In the genomic region with DNA sequence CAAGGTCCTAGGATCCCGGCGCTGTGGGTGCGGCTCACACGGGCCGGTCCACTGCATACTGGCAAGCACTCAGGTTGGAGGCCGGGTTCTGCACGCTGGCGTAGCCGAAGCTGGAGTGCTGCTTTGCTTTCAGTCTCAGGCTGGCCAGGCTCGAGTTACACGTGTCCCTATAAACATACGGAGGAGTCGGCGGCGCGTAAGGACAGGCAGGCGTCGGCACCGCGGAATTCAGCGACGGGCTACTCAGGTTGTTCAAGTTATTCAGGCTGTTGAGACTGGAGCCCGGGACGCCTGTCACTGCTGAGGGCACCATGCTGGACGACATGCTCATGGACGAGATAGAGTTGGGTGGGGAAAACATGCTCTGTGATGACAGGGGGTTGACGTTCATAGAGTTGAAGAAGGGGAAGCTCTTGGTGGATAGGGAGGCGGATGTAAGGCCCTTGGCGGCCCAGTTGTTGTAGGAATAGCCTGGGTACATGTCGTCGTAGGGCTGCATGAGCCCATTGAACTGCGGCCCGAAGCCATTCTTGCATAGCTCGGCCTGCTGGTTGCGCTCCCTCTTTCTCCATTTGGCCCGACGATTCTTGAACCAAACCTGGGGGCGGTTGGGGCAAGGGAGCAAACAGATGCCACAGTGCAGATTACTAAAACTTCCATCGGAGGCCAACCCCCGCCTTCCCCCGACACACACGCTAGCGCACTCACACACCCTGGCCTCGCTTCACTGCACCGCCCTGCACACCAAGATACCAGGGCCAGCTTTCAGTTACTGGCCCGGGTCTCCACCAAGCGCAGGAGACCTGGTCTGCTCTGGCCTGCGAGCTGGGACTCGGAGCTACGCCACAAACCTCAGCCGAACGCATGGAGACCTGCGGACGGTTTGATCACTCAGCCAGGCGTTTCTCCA, we compare ENCODE assay signal across 13 cellular contexts. TPM values are rescaled to one million over a fixed set of nuclear protein-coding genes. Genes with fewer than 3 reads are reported as not detected.
A peak's percentile ranks its signal among the peaks of the same experiment; 100 is the strongest.
DNase-seq lines count a peak whose midpoint lies in the region; ATAC-seq, FAIRE-seq and TF ChIP-seq lines count a peak whose summit lies in the region.
"Had no signal": no experiment of that assay in that cellular context is flagged by ENCODE, and none has a peak within 500 bp of the region (broad histone marks: within the 10 kb centered on the region; RNA-seq: fewer than 3 reads in every experiment).

No MANE protein-coding gene starts in this region.

- H3K36me3 ChIP-seq in skeletal muscle satellite cell (ENCODE audit: insufficient read depth, low read length), result peaks cover 19% of the 10 kb centered on the region

- H3K4me2 ChIP-seq in skeletal muscle satellite cell (ENCODE audit: low read length), result peak overlapping the region; percentile 92

- H3K36me3 Mint-ChIP-seq in activated CD4-positive, alpha-beta T cell treated with anti-CD3 and anti-CD28 coated beads, Interleukin-2, amount 10 ng/mL, durations not matched to agents 7 days and 5 days (ENCODE audit: low read depth), result peaks cover 8% of the 10 kb centered on the region
- peaks cover 7% of the 10 kb centered on the region for H3K36me3 Mint-ChIP-seq in activated CD4-positive, alpha-beta T cell treated with anti-CD3 and anti-CD28 coated beads for 36 hours (ENCODE audit: low read depth)
- no peaks in the 10 kb centered on the region for H3K36me3 Mint-ChIP-seq in WTC11

- no peaks in the 10 kb centered on the region for H3K9me3 ChIP-seq in skeletal muscle satellite cell (replicated peaks; ENCODE audit: low read length)

- peaks cover 19% of the 10 kb centered on the region for H3K4me1 ChIP-seq in skeletal muscle satellite cell (ENCODE audit: control insufficient read depth, insufficient read depth, low read length)

- peak overlapping the region; percentile 81 for H3K9ac ChIP-seq in skeletal muscle satellite cell (ENCODE audit: low read depth, low read length)

- H3K4me1 Mint-ChIP-seq in activated CD4-positive, alpha-beta T cell treated with anti-CD3 and anti-CD28 coated beads, Interleukin-2, amount 10 ng/mL, durations not matched to agents 7 days and 5 days, result peaks cover 14% of the 10 kb centered on the region
- peaks cover 42% of the 10 kb centered on the region for H3K4me1 Mint-ChIP-seq in activated CD4-positive, alpha-beta T cell treated with anti-CD3 and anti-CD28 coated beads for 36 hours
- peaks cover 67% of the 10 kb centered on the region for H3K4me1 Mint-ChIP-seq in WTC11

- peaks cover 94% of the 10 kb centered on the region for H3K27me3 Mint-ChIP-seq in activated CD4-positive, alpha-beta T cell treated with anti-CD3 and anti-CD28 coated beads, Interleukin-2, amount 10 ng/mL, durations not matched to agents 7 days and 5 days
- peaks cover 82% of the 10 kb centered on the region for H3K27me3 Mint-ChIP-seq in activated CD4-positive, alpha-beta T cell treated with anti-CD3 and anti-CD28 coated beads for 36 hours
- H3K27me3 Mint-ChIP-seq in WTC11 (ENCODE audit: low read depth), result peaks cover 99% of the 10 kb centered on the region

- no peak for ATAC-seq in activated CD4-positive, alpha-beta T cell treated with anti-CD3 and anti-CD28 coated beads for 36 hours
- ATAC-seq in WTC11, result peak; percentile 3
- ATAC-seq: activated T-helper 17 cell treated with anti-CD3 and anti-CD28 coated beads, Interleukin-2, amount 50 U/mL, for 72 hours had no signal

- no peak overlapping the region for H3K4me3 Mint-ChIP-seq in activated CD4-positive, alpha-beta T cell treated with anti-CD3 and anti-CD28 coated beads, Interleukin-2, amount 10 ng/mL, durations not matched to agents 7 days and 5 days
- no peak overlapping the region for H3K4me3 Mint-ChIP-seq in activated CD4-positive, alpha-beta T cell treated with anti-CD3 and anti-CD28 coated beads for 36 hours
- H3K4me3 Mint-ChIP-seq in WTC11, result peak overlapping the region; percentile 76
- H3K4me3 Mint-ChIP-seq: activated T-helper 17 cell treated with anti-CD3 and anti-CD28 coated beads, Interleukin-2, amount 50 U/mL, for 72 hours had no signal

- POLR2A ChIA-PET in activated CD4-positive, alpha-beta T cell treated with anti-CD3 and anti-CD28 coated beads, Interleukin-2, amount 10 ng/mL, durations not matched to agents 7 days and 5 days (lab: Charles Lee), result no interaction called here
- POLR2A ChIA-PET in activated CD4-positive, alpha-beta T cell treated with anti-CD3 and anti-CD28 coated beads for 36 hours (lab: Charles Lee), result no interaction called here
- POLR2A ChIA-PET in WTC11 (lab: Charles Lee), result interaction anchor here (1.0 kb wide), 1 partner anchor 19 kb away, joined by 3 read pairs; no protein-coding TSS in a partner anchor

- CTCF ChIA-PET in activated CD4-positive, alpha-beta T cell treated with anti-CD3 and anti-CD28 coated beads, Interleukin-2, amount 10 ng/mL, durations not matched to agents 7 days and 5 days (lab: Charles Lee), result interaction anchor here (1.4 to 2.1 kb wide), 3 partner anchors 10 to 21 kb away, joined by 5 to 7 read pairs (median 6); no protein-coding TSS in a partner anchor
- CTCF ChIA-PET in activated CD4-positive, alpha-beta T cell treated with anti-CD3 and anti-CD28 coated beads for 36 hours (lab: Charles Lee), result no interaction called here
- CTCF ChIA-PET in WTC11 (lab: Charles Lee), result interaction anchor here (1.6 to 2.0 kb wide), 2 partner anchors 11 to 32 kb away, joined by 3 to 7 read pairs; no protein-coding TSS in a partner anchor

- intact Hi-C loops in activated CD4-positive, alpha-beta T cell treated with anti-CD3 and anti-CD28 coated beads for 36 hours (cut with DNase I, micrococcal nuclease), result no loop called here

- TF ChIP-seq POLR2A in GM12892 (IDR thresholded peaks at IDR 0.05; ENCODE audit: low read depth, low read length), result no peak

- H3K27me3 ChIP-seq in skeletal muscle satellite cell (ENCODE audit: control insufficient read depth, insufficient read depth, low read length), result no peaks in the 10 kb centered on the region

- peak overlapping the region; percentile 62 for H3K27ac Mint-ChIP-seq in activated CD4-positive, alpha-beta T cell treated with anti-CD3 and anti-CD28 coated beads, Interleukin-2, amount 10 ng/mL, durations not matched to agents 7 days and 5 days
- H3K27ac Mint-ChIP-seq in activated CD4-positive, alpha-beta T cell treated with anti-CD3 and anti-CD28 coated beads for 36 hours, result no peak overlapping the region
- peak overlapping the region; percentile 98 for H3K27ac Mint-ChIP-seq in WTC11
- H3K27ac Mint-ChIP-seq: activated T-helper 17 cell treated with anti-CD3 and anti-CD28 coated beads, Interleukin-2, amount 50 U/mL, for 72 hours had no signal

- H3K4me3 ChIP-seq in skeletal muscle satellite cell (ENCODE audit: low read length), result peak overlapping the region; percentile 78

- H3K9me3 Mint-ChIP-seq in activated CD4-positive, alpha-beta T cell treated with anti-CD3 and anti-CD28 coated beads, Interleukin-2, amount 10 ng/mL, durations not matched to agents 7 days and 5 days, result peaks cover 2% of the 10 kb centered on the region
- no peaks in the 10 kb centered on the region for H3K9me3 Mint-ChIP-seq in activated CD4-positive, alpha-beta T cell treated with anti-CD3 and anti-CD28 coated beads for 36 hours (ENCODE audit: low read depth)
- H3K9me3 Mint-ChIP-seq in WTC11, result no peaks in the 10 kb centered on the region
- H3K9me3 Mint-ChIP-seq: activated T-helper 17 cell treated with anti-CD3 and anti-CD28 coated beads, Interleukin-2, amount 50 U/mL, for 72 hours had no signal

- no peak for FAIRE-seq in GM12892 (lab: Jason Lieb, UNC)
- FAIRE-seq: colon, RCC 7860 had no signal

- no peak for TF ChIP-seq CTCF in WTC11 (IDR thresholded peaks at IDR 0.05)

- no peak for DNase-seq in activated CD4-positive, alpha-beta T cell treated with anti-CD3 and anti-CD28 coated beads, Interleukin-2, amount 10 ng/mL, durations not matched to agents 7 days and 5 days
- DNase-seq in activated CD4-positive, alpha-beta T cell treated with anti-CD3 and anti-CD28 coated beads for 36 hours, result no peak
- DNase-seq in WTC11 (ENCODE audit: low spot score) (peak; percentile 72), islet precursor cell (peak; percentile 93), GM12892 (ENCODE audit: insufficient read length) (no peak), AML-193 (lab: John Stamatoyannopoulos, UW) (no peak)
- DNase-seq in stimulated activated CD4-positive, alpha-beta T cell treated with anti-CD3 and anti-CD28 coated beads, Interleukin-1b, Interleukin-23, amount 100 ng/mL, for 48 hours, result no peak
- DNase-seq: DND-41, NCI-H1930 had no signal

TF ChIP-seq in WTC11, 78 proteins besides CTCF, POLR2A, EP300 and RAD21:
- TF ChIP-seq TEAD4 (CRISPR knock-in tag; IDR thresholded peaks at IDR 0.05), result 0 out of 2 replicates have a peak, but pooled peaks have one; percentile 41
- TF ChIP-seq, protein P1, sequence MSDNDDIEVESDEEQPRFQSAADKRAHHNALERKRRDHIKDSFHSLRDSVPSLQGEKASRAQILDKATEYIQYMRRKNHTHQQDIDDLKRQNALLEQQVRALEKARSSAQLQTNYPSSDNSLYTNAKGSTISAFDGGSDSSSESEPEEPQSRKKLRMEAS (CRISPR knock-in tag; IDR thresholded peaks at IDR 0.05), result peak; percentile 20; the same call in 1 of the 2 replicates
- TF ChIP-seq, protein P2, sequence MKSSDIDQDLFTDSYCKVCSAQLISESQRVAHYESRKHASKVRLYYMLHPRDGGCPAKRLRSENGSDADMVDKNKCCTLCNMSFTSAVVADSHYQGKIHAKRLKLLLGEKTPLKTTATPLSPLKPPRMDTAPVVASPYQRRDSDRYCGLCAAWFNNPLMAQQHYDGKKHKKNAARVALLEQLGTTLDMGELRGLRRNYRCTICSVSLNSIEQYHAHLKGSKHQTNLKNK (CRISPR knock-in tag; IDR thresholded peaks at IDR 0.05), result no peak
TF ChIP-seq in WTC11: peak in this region for 2.

RNA-seq across cellular contexts. Expression of a gene that starts 4.5 kb away (rescaled TPM):
- not detected for total RNA-seq in activated CD4-positive, alpha-beta T cell treated with anti-CD3 and anti-CD28 coated beads, Interleukin-2, amount 10 ng/mL, durations not matched to agents 7 days and 5 days
- under 1 TPM in 1 of 2 experiments, not detected in 1; 0.09 TPM for total RNA-seq in activated CD4-positive, alpha-beta T cell treated with anti-CD3 and anti-CD28 coated beads for 36 hours
- total RNA-seq in WTC11 (2021), result 11.3 to 24.9 TPM (median 12.2 TPM) in 3 replicates
- 1.0 and 7.6 TPM in 2 replicates for total RNA-seq in skeletal muscle satellite cell (2012; rRNA removed)
- not detected for polyA plus RNA-seq in GM12892 (2012; ENCODE audit: missing spikeins)

Comparison
In these comparisons a context has a peak if more than half of its experiments do, and no peak if none do; other contexts are left out.
1. DNase-seq: peak in WTC11 (single experiment) and islet precursor cell (single experiment); none in activated CD4-positive, alpha-beta T cell treated with anti-CD3 and anti-CD28 coated beads, Interleukin-2, amount 10 ng/mL, durations not matched to agents 7 days and 5 days (single experiment), activated CD4-positive, alpha-beta T cell treated with anti-CD3 and anti-CD28 coated beads for 36 hours (single experiment), stimulated activated CD4-positive, alpha-beta T cell treated with anti-CD3 and anti-CD28 coated beads, Interleukin-1b, Interleukin-23, amount 100 ng/mL, for 48 hours (single experiment), GM12892 (single experiment) and AML-193 (0 of 2).
2. RNA of a gene that starts 4.5 kb away (total RNA-seq): 11.3 to 24.9 TPM in WTC11; 0.09 TPM in activated CD4-positive, alpha-beta T cell treated with anti-CD3 and anti-CD28 coated beads for 36 hours and not detected in activated CD4-positive, alpha-beta T cell treated with anti-CD3 and anti-CD28 coated beads, Interleukin-2, amount 10 ng/mL, durations not matched to agents 7 days and 5 days; every median in the first group is over 10 times any median in the second.